ENCODE assay signal across 8 cellular contexts in the genomic region with DNA sequence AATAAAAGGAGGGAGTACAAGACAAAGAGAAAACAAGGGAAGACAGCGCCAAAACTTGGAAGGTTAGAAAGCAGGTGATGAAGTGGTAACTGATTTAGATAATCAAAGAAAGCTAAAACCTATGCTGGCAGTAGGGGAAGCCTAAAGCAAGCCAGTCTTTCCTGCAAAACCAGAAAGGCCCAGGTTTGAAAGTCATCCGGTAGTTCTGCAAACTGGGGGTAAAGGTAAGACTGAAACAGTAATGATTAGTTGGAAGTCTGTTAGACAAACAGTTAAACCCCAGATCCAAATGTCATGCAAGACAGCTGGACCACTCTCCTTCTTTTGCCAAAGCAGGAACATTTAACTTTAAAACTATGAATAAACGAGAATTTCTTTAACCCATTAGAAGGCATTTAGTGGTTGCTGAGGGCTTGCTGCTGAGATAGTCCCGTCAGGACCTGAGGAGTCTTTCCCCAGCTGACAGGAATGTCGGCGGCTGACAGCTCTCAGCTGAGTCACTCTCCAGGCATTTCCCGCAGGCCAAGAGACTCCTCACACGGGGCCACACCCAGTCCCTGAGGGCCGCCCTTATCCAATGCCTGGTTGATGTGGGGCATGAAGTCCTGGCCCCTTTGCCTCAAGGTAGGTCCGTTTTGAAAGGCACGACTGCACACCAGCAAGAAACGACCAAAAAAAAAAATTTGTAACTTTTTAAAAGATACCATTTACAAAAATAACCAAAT. TPM values are rescaled to one million over a fixed set of nuclear protein-coding genes. Genes with fewer than 3 reads are reported as not detected.
DNase-seq lines count a peak whose midpoint lies in the region; ATAC-seq and TF ChIP-seq lines count a peak whose summit lies in the region.

No MANE protein-coding gene starts in this region.

- H3K27me3 ChIP-seq in WERI-Rb-1 (ENCODE audit: insufficient read depth, low read depth, severe bottlenecking) (no peaks in the 10 kb centered on the region), left ventricle myocardium inferior (ENCODE audit: low read depth) (no peaks in the 10 kb centered on the region)
- peaks cover 5% of the 10 kb centered on the region for H3K27me3 ChIP-seq in CD4-positive, alpha-beta memory T cell (ENCODE audit: insufficient read depth, low read length)

- H3K9me3 ChIP-seq in HEK293 (ENCODE audit: control insufficient read depth, insufficient read depth, low read depth, low read length), result no peaks in the 10 kb centered on the region
- no peaks in the 10 kb centered on the region for H3K9me3 ChIP-seq in WERI-Rb-1 (ENCODE audit: severe bottlenecking)
- no peaks in the 10 kb centered on the region for H3K9me3 ChIP-seq in left ventricle myocardium inferior (replicated peaks)
- H3K9me3 ChIP-seq in CD4-positive, alpha-beta memory T cell (ENCODE audit: control insufficient read depth in 1 of 2, low read length in 2 of 2), result no peaks in the 10 kb centered on the region

- peaks cover 26% of the 10 kb centered on the region for H3K27me3 Mint-ChIP-seq in activated CD8-positive, alpha-beta memory T cell treated with anti-CD3 and anti-CD28 coated beads, Interleukin-2, amount 10 ng/mL, durations not matched to agents 7 days and 5 days
- peaks cover 3 to 9% of the 10 kb centered on the region in 2 donors for H3K27me3 Mint-ChIP-seq in CD4-positive, alpha-beta memory T cell

- intact Hi-C loops in left ventricle myocardium inferior (cut with micrococcal nuclease), result no loop called here
- intact Hi-C loops in CD4-positive, alpha-beta memory T cell (cut with micrococcal nuclease), result no loop called here

- CTCF ChIA-PET in HEK293 (lab: Yijun Ruan, JAX), result interaction anchor here (0.8 to 10.7 kb wide), 2 partner anchors 96 to 148 kb away, joined by 3 to 196 read pairs; a partner anchor contains a TSS
- CTCF ChIA-PET in activated CD8-positive, alpha-beta memory T cell treated with anti-CD3 and anti-CD28 coated beads, Interleukin-2, amount 10 ng/mL, durations not matched to agents 7 days and 5 days (lab: Charles Lee), result interaction anchor here (0.7 kb wide), 1 partner anchor 18 kb away, joined by 3 read pairs; no protein-coding TSS in a partner anchor
- CTCF ChIA-PET in CD4-positive, alpha-beta memory T cell (lab: Charles Lee; ENCODE audit: partially characterized antibody), result interaction anchor here (1.2 kb wide), 1 partner anchor 151 kb away, joined by 3 read pairs; no protein-coding TSS in a partner anchor

- peaks cover 8% of the 10 kb centered on the region for H3K4me1 Mint-ChIP-seq in activated CD8-positive, alpha-beta memory T cell treated with anti-CD3 and anti-CD28 coated beads, Interleukin-2, amount 10 ng/mL, durations not matched to agents 7 days and 5 days
- H3K4me1 Mint-ChIP-seq in CD4-positive, alpha-beta memory T cell, result peaks cover 0 to 3% (median 0%) of the 10 kb centered on the region in 4 donors

- no peaks in the 10 kb centered on the region for H3K36me3 Mint-ChIP-seq in activated CD8-positive, alpha-beta memory T cell treated with anti-CD3 and anti-CD28 coated beads, Interleukin-2, amount 10 ng/mL, durations not matched to agents 7 days and 5 days
- H3K36me3 Mint-ChIP-seq in CD4-positive, alpha-beta memory T cell, result no peaks in the 10 kb centered on the region

- H3K36me3 ChIP-seq in HEK293 (ENCODE audit: control insufficient read depth in 2 of 2, insufficient read depth in 1 of 2, low read length in 2 of 2) (no peaks in the 10 kb centered on the region), WERI-Rb-1 (no peaks in the 10 kb centered on the region), left ventricle myocardium inferior (no peaks in the 10 kb centered on the region)
- no peaks in the 10 kb centered on the region for H3K36me3 ChIP-seq in CD4-positive, alpha-beta memory T cell (ENCODE audit: insufficient read depth, low read length)

- peak; percentile 7 for DNase-seq in WERI-Rb-1
- peak; percentile 72 for DNase-seq in left ventricle myocardium inferior
- peak; percentile 31 for DNase-seq in smooth muscle cell of the brain vasculature (ENCODE audit: low read depth, low spot score)
- no peak for DNase-seq in activated CD8-positive, alpha-beta memory T cell treated with anti-CD3 and anti-CD28 coated beads, Interleukin-2, amount 10 ng/mL, durations not matched to agents 7 days and 5 days
- no peak for DNase-seq in CD4-positive, alpha-beta memory T cell
- no peak for DNase-seq in GDM1 (lab: John Stamatoyannopoulos, UW)

- TF ChIP-seq CTCF in HEK293 (tag by site-specific recombination; IDR thresholded peaks at IDR 0.05) (no peak), WERI-Rb-1 (IDR thresholded peaks at IDR 0.05; ENCODE audit: low read depth, low read length) (no peak), left ventricle myocardium inferior (IDR thresholded peaks at IDR 0.05; ENCODE audit: borderline replicate concordance) (no peak)

- no peak overlapping the region for H3K27ac Mint-ChIP-seq in activated CD8-positive, alpha-beta memory T cell treated with anti-CD3 and anti-CD28 coated beads, Interleukin-2, amount 10 ng/mL, durations not matched to agents 7 days and 5 days
- H3K27ac Mint-ChIP-seq in CD4-positive, alpha-beta memory T cell, result no peak overlapping the region

- ATAC-seq in activated CD8-positive, alpha-beta memory T cell treated with anti-CD3 and anti-CD28 coated beads, Interleukin-2, amount 10 ng/mL, durations not matched to agents 7 days and 5 days, result no peak
- ATAC-seq in HG02759 (IDR thresholded peaks at IDR 0.05; ENCODE audit: unreplicated experiment), result no peak

- H3K4me3 ChIP-seq in HEK293 (ENCODE audit: low read depth, low read length), result no peak overlapping the region
- no peak overlapping the region for H3K4me3 ChIP-seq in WERI-Rb-1 (ENCODE audit: low read depth, low read length)
- H3K4me3 ChIP-seq in left ventricle myocardium inferior, result no peak overlapping the region
- no peak overlapping the region for H3K4me3 ChIP-seq in CD4-positive, alpha-beta memory T cell (ENCODE audit: low read length in 2 of 2)

- H3K4me1 ChIP-seq in HEK293 (ENCODE audit: control insufficient read depth, insufficient read depth, low read length) (no peaks in the 10 kb centered on the region), left ventricle myocardium inferior (peaks cover 15% of the 10 kb centered on the region)
- H3K4me1 ChIP-seq in CD4-positive, alpha-beta memory T cell (ENCODE audit: insufficient read depth, low read length), result peaks cover 7% of the 10 kb centered on the region

- no peak overlapping the region for H3K27ac ChIP-seq in HEK293 (ENCODE audit: extremely low read depth, low read depth, low read length)
- H3K27ac ChIP-seq in WERI-Rb-1, result no peak overlapping the region
- no peak overlapping the region for H3K27ac ChIP-seq in left ventricle myocardium inferior (replicated peaks)
- H3K27ac ChIP-seq in CD4-positive, alpha-beta memory T cell (ENCODE audit: low read depth, low read length), result no peak overlapping the region

- H3K4me3 Mint-ChIP-seq in activated CD8-positive, alpha-beta memory T cell treated with anti-CD3 and anti-CD28 coated beads, Interleukin-2, amount 10 ng/mL, durations not matched to agents 7 days and 5 days, result no peak overlapping the region
- no peak overlapping the region for H3K4me3 Mint-ChIP-seq in CD4-positive, alpha-beta memory T cell

- no peaks in the 10 kb centered on the region for H3K9me3 Mint-ChIP-seq in activated CD8-positive, alpha-beta memory T cell treated with anti-CD3 and anti-CD28 coated beads, Interleukin-2, amount 10 ng/mL, durations not matched to agents 7 days and 5 days (ENCODE audit: low read depth)
- no peaks in the 10 kb centered on the region for H3K9me3 Mint-ChIP-seq in CD4-positive, alpha-beta memory T cell

- POLR2A ChIA-PET in HEK293 (lab: Yijun Ruan, JAX), result interaction anchor here (0.6 kb wide), 2 partner anchors 10 to 100 kb away, joined by 3 to 5 read pairs; no protein-coding TSS in a partner anchor
- POLR2A ChIA-PET in CD4-positive, alpha-beta memory T cell (lab: Charles Lee; ENCODE audit: partially characterized antibody), result no interaction called here

TF ChIP-seq in HEK293, 187 proteins besides CTCF, POLR2A, EP300 and RAD21:
- TF ChIP-seq SALL2 (tag by site-specific recombination; IDR thresholded peaks at IDR 0.05; ENCODE audit: borderline replicate concordance) (no peak), ZNF302 (tag by site-specific recombination; IDR thresholded peaks at IDR 0.05; ENCODE audit: low read depth) (no peak), KLF10 (tag by site-specific recombination; IDR thresholded peaks at IDR 0.05) (0 out of 2 replicates have a peak, but pooled peaks have one; percentile 50), KLF7 (tag by site-specific recombination; IDR thresholded peaks at IDR 0.05; ENCODE audit: borderline replicate concordance) (peak; percentile 77; the same call in 1 of the 2 replicates), KLF8 (tag by site-specific recombination; IDR thresholded peaks at IDR 0.05) (peak; percentile 44; the same call in 1 of the 2 replicates), GLIS1 (tag by site-specific recombination; IDR thresholded peaks at IDR 0.05) (peak; percentile 21; the same call in 1 of the 2 replicates), KLF1 (tag by site-specific recombination; IDR thresholded peaks at IDR 0.05) (peak; percentile 75), ZNF335 (tag by site-specific recombination; conservative IDR thresholded peaks at IDR 0.05) (peak; percentile 75; the same call in 1 of the 2 replicates)
- TF ChIP-seq, protein P1, sequence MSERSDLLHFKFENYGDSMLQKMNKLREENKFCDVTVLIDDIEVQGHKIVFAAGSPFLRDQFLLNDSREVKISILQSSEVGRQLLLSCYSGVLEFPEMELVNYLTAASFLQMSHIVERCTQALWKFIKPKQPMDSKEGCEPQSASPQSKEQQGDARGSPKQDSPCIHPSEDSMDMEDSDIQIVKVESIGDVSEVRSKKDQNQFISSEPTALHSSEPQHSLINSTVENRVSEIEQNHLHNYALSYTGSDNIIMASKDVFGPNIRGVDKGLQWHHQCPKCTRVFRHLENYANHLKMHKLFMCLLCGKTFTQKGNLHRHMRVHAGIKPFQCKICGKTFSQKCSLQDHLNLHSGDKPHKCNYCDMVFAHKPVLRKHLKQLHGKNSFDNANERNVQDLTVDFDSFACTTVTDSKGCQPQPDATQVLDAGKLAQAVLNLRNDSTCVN (tag by site-specific recombination; optimal IDR thresholded peaks at IDR 0.05), result no peak

RNA-seq across cellular contexts. Expression of a gene that starts 36.3 kb away (rescaled TPM):
- total RNA-seq in left ventricle myocardium inferior, result 0.99 TPM
- total RNA-seq in activated CD8-positive, alpha-beta memory T cell treated with anti-CD3 and anti-CD28 coated beads, Interleukin-2, amount 10 ng/mL, durations not matched to agents 7 days and 5 days, result not detected
- total RNA-seq in CD4-positive, alpha-beta memory T cell, result not detected
- not detected for polyA plus RNA-seq in CD4-positive, alpha-beta memory T cell

Comparison
In these comparisons a context has a peak if more than half of its experiments do, and no peak if none do; other contexts are left out.
1. DNase-seq: peak in WERI-Rb-1 (single experiment), left ventricle myocardium inferior (single experiment) and smooth muscle cell of the brain vasculature (single experiment); none in activated CD8-positive, alpha-beta memory T cell treated with anti-CD3 and anti-CD28 coated beads, Interleukin-2, amount 10 ng/mL, durations not matched to agents 7 days and 5 days (single experiment), CD4-positive, alpha-beta memory T cell (0 of 5) and GDM1 (single experiment).